ENCODE assay signal across 9 cellular contexts in the genomic region with DNA sequence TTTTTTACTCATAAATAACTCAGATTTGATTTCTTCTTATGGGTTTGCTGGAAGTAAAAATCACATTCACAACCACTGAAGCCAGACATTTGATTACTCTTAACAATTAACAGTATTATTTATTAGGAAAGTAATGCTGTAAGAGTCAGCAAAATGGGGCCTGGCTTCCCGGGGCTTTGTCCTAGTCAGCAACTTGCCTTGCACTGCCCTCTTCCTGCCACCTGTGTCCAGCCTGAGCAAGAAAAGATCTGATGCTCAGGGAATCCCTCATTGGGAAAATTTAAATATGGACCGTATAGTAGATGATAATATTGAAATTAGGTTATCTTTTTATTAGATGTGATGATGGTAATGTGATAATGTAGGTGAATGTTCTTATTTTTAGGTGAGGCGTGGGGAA. TPM values are rescaled to one million over a fixed set of nuclear protein-coding genes. Genes with fewer than 3 reads are reported as not detected.
DNase-seq lines count a peak whose midpoint lies in the region; ATAC-seq and TF ChIP-seq lines count a peak whose summit lies in the region.
"Had no signal": no experiment of that assay in that cellular context is flagged by ENCODE, and none has a peak within 500 bp of the region (broad histone marks: within the 10 kb centered on the region; RNA-seq: fewer than 3 reads in every experiment).

No MANE protein-coding gene starts in this region.

- H3K79me2 ChIP-seq in osteoblast (ENCODE audit: insufficient read depth, low read length) = no peaks in the 10 kb centered on the region

- no peaks in the 10 kb centered on the region for H3K27me3 ChIP-seq in osteoblast (ENCODE audit: insufficient read depth, low read length)

- H3K9me3 ChIP-seq in osteoblast (ENCODE audit: low read depth, low read length) = no peaks in the 10 kb centered on the region

- ATAC-seq in HG03342 (IDR thresholded peaks at IDR 0.05; ENCODE audit: unreplicated experiment) (no peak), GM21360 (IDR thresholded peaks at IDR 0.05; ENCODE audit: unreplicated experiment) (no peak)
- ATAC-seq: effector memory CD8-positive, alpha-beta T cell had no signal

- TF ChIP-seq CTCF in GM13976 (IDR thresholded peaks at IDR 0.05; ENCODE audit: borderline replicate concordance, control extremely low read depth, extremely low read depth, insufficient read depth, missing control alignments) = peak; percentile 20
- peak; percentile 41 for TF ChIP-seq CTCF in fibroblast of mammary gland (conservative IDR thresholded peaks at IDR 0.05; ENCODE audit: control insufficient read depth, insufficient read depth, low read depth, low read length)
- peak; percentile 56 for TF ChIP-seq CTCF in osteoblast (IDR thresholded peaks at IDR 0.05; ENCODE audit: extremely low read depth, low read depth, low read length)

- H2AFZ ChIP-seq in osteoblast (ENCODE audit: low read length) = no peak overlapping the region

- in situ Hi-C loops in GM13976 (cut with MboI; ENCODE audit: low sequenced_read_pairs, unreplicated experiment) = no loop called here

- H4K20me1 ChIP-seq in osteoblast (ENCODE audit: insufficient read depth, low read length) = no peaks in the 10 kb centered on the region

- no peak for DNase-seq in GM13976 (ENCODE audit: low spot score)
- peak; percentile 28 for DNase-seq in RPMI7951 (ENCODE audit: low read depth)
- peak; percentile 29 for DNase-seq in fibroblast of mammary gland (ENCODE audit: low read depth)
- no peak for DNase-seq in osteoblast (ENCODE audit: insufficient read length, low spot score, missing footprints)
- no peak for DNase-seq in NCI-H345 (lab: John Stamatoyannopoulos, UW)
- DNase-seq in NCI-H146 treated with DMSO at 0.1 percent for 48 hours (lab: John Stamatoyannopoulos, UW; ENCODE audit: unreplicated experiment) = no peak
- DNase-seq: effector memory CD8-positive, alpha-beta T cell had no signal

- H3K27ac ChIP-seq in osteoblast (ENCODE audit: low read depth, low read length) = no peak overlapping the region

- no peaks in the 10 kb centered on the region for H3K36me3 ChIP-seq in osteoblast (ENCODE audit: insufficient read depth, low read length)

- no peak overlapping the region for H3K4me2 ChIP-seq in osteoblast (ENCODE audit: insufficient read depth, low read length)

- no peak overlapping the region for H3K4me3 ChIP-seq in fibroblast of mammary gland (ENCODE audit: control insufficient read depth, low read depth, low read length)
- no peak overlapping the region for H3K4me3 ChIP-seq in osteoblast (ENCODE audit: insufficient read depth, low read length)

- peaks cover 6% of the 10 kb centered on the region for H3K4me1 ChIP-seq in osteoblast (ENCODE audit: insufficient read depth, low read length)

RNA-seq across cellular contexts. Expression of a gene that starts 30.8 kb away (rescaled TPM):
- total RNA-seq in RPMI7951 (2014; rRNA removed; shearing (Covaris generic)) = 19.2 and 20.6 TPM in 2 replicates
- 8.5 and 9.0 TPM in 2 replicates for total RNA-seq in osteoblast

Comparison
In these comparisons a context has a peak if more than half of its experiments do, and no peak if none do; other contexts are left out.
1. DNase-seq: peak in RPMI7951 (single experiment) and fibroblast of mammary gland (single experiment); none in GM13976 (single experiment), osteoblast (single experiment), NCI-H345 (single experiment) and NCI-H146 treated with DMSO at 0.1 percent for 48 hours (single experiment).
2. Peak in every context shown above with its lines, with median percentiles within 50 percentile points of each other: CTCF ChIP-seq.